20 cellular contexts compared by ENCODE assay signal in the genomic region with DNA sequence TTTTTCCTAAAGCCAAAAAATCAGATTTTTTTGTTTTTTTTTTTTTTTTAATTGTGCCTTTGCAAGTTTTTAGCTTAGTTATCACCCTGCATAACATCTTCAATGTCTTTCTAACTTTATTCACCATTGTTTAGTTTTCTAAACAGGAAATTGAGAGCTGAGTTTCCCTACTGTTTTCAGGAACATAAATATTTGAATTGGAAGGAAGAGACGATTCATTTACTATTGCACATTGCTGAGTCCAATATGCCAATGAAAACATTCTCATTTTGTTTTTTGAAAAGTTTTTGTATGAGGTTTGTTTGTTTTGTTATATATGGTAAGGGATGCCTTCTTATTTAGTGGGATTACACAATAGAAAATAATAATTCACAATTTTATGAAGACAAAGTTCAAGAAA.
"Had no signal": no experiment of that assay in that cellular context is flagged by ENCODE, and none has a peak within 500 bp of the region (broad histone marks: within the 10 kb centered on the region; RNA-seq: fewer than 3 reads in every experiment).

No MANE protein-coding gene starts in this region.

- DNase-seq: caudate nucleus; cortex of kidney; effector memory CD8-positive, alpha-beta T cell; esophagus squamous epithelium; foreskin melanocyte; heart left ventricle; hippocampal formation; left colon; left ventricle myocardium superior; mesendoderm; naive B cell; occipital lobe; psoas muscle; stimulated activated CD4-positive, alpha-beta T cell treated with anti-CD3 and anti-CD28 coated beads, Interleukin-2, amount 100 ng/mL, for 48 hours; stimulated activated naive CD8-positive, alpha-beta T cell treated with anti-CD3 and anti-CD28 coated beads, Interleukin-15, Interleukin-2, amounts not matched to agents 100 U/mL and 50 U/mL, for 24 hours had no signal

- H3K4me1 ChIP-seq: esophagus squamous epithelium, heart left ventricle, parathyroid adenoma, psoas muscle, tibial nerve had no signal

- H3K36me3 ChIP-seq: esophagus squamous epithelium, heart left ventricle, tibial nerve had no signal

- H3K9me3 ChIP-seq: esophagus squamous epithelium, psoas muscle had no signal

- H3K27ac ChIP-seq: esophagus squamous epithelium, heart left ventricle, parathyroid adenoma, psoas muscle, tibial nerve had no signal

- H3K27me3 ChIP-seq: esophagus squamous epithelium, heart left ventricle, tibial nerve had no signal

- H3K4me3 Mint-ChIP-seq: effector memory CD8-positive, alpha-beta T cell; naive B cell; nephron; stimulated activated effector memory CD8-positive, alpha-beta T cell treated with anti-CD3 and anti-CD28 coated beads, Interleukin-12 subunit alpha, Interleukin-12 subunit beta, amount 100 ng/mL, for 72 hours had no signal

- H3K36me3 Mint-ChIP-seq: naive B cell; stimulated activated effector memory CD8-positive, alpha-beta T cell treated with anti-CD3 and anti-CD28 coated beads, Interleukin-12 subunit alpha, Interleukin-12 subunit beta, amount 100 ng/mL, for 72 hours had no signal

- H3K27ac Mint-ChIP-seq: effector memory CD8-positive, alpha-beta T cell; naive B cell; nephron; stimulated activated effector memory CD8-positive, alpha-beta T cell treated with anti-CD3 and anti-CD28 coated beads, Interleukin-12 subunit alpha, Interleukin-12 subunit beta, amount 100 ng/mL, for 72 hours had no signal

- H3K4me1 Mint-ChIP-seq: naive B cell; nephron; stimulated activated effector memory CD8-positive, alpha-beta T cell treated with anti-CD3 and anti-CD28 coated beads, Interleukin-12 subunit alpha, Interleukin-12 subunit beta, amount 100 ng/mL, for 72 hours had no signal

- H3K4me3 ChIP-seq: esophagus squamous epithelium, heart left ventricle, lung, psoas muscle, tibial nerve had no signal

- H3K27me3 Mint-ChIP-seq: effector memory CD8-positive, alpha-beta T cell; naive B cell had no signal
